1 cellular context compared by ENCODE assay signal in genomic region chr12:118137148-118137678, GRCh38.
A peak's percentile ranks its signal among the peaks of the same experiment; 100 is the strongest.
TF ChIP-seq lines count a peak whose summit lies in the region.

No MANE protein-coding gene starts in this region.

TF ChIP-seq in H1, 55 proteins besides CTCF, POLR2A, EP300 and RAD21:
- TF ChIP-seq TCF12 (IDR thresholded peaks at IDR 0.05; ENCODE audit: low read depth, low read length), result no peak
- TF ChIP-seq BRCA1 (IDR thresholded peaks at IDR 0.05; ENCODE audit: low read depth, low read length), result no peak
- no peak for TF ChIP-seq SRF (IDR thresholded peaks at IDR 0.05; ENCODE audit: low read depth, low read length)
- TF ChIP-seq KDM4A (IDR thresholded peaks at IDR 0.05; ENCODE audit: low read depth, low read length, severe bottlenecking), result no peak
- no peak for TF ChIP-seq SIRT6 (IDR thresholded peaks at IDR 0.05; ENCODE audit: low read length)
- peak; percentile 50; the same call in 1 of the 2 replicates for TF ChIP-seq KDM1A (IDR thresholded peaks at IDR 0.05; ENCODE audit: borderline replicate concordance, low read length)
